8 cellular contexts compared by ENCODE assay signal in genomic region chr7:142323706-142324105, GRCh38.
DNase-seq lines count a peak whose midpoint lies in the region; ATAC-seq and TF ChIP-seq lines count a peak whose summit lies in the region.

No MANE protein-coding gene starts in this region.

- no peak overlapping the region for H3K4me2 ChIP-seq in OCI-LY3 (ENCODE audit: low read length)

- H3K9ac ChIP-seq in OCI-LY3 (ENCODE audit: low read length) (no peak overlapping the region), colonic mucosa (ENCODE audit: low read depth in 2 of 2, low read length in 2 of 2) (no peak overlapping the region)

- H4K20me1 ChIP-seq in OCI-LY3 (ENCODE audit: insufficient read depth, low read length) = no peaks in the 10 kb centered on the region

- H3K9me3 ChIP-seq in OCI-LY3 (ENCODE audit: insufficient read depth, low read length) (no peaks in the 10 kb centered on the region), colonic mucosa (no peaks in the 10 kb centered on the region)

- peak; percentile 30 for DNase-seq in 8988T
- no peak for DNase-seq in GM13977 (ENCODE audit: low spot score)
- DNase-seq in amniotic epithelial cell (ENCODE audit: low read depth) = peak; percentile 18
- DNase-seq in midbrain (lab: John Stamatoyannopoulos, UW) = peak; percentile 79
- no peak for DNase-seq in germinal center (ENCODE audit: low spot score)
- DNase-seq in colonic mucosa = no peak

- H3K27me3 ChIP-seq in OCI-LY3 (ENCODE audit: low read depth, low read length) (peaks cover 28% of the 10 kb centered on the region), colonic mucosa (no peaks in the 10 kb centered on the region)

- H2AFZ ChIP-seq in OCI-LY3 (ENCODE audit: low read depth, low read length) = no peak overlapping the region

- intact Hi-C loops in colonic mucosa (cut with DNase I) = no loop called here

- H3K4me1 ChIP-seq in OCI-LY3 (ENCODE audit: low read length) = no peaks in the 10 kb centered on the region
- no peaks in the 10 kb centered on the region for H3K4me1 ChIP-seq in colonic mucosa

- H3K36me3 ChIP-seq in OCI-LY3 (replicated peaks; ENCODE audit: low read depth, low read length) (no peaks in the 10 kb centered on the region), colonic mucosa (no peaks in the 10 kb centered on the region)

- no peaks in the 10 kb centered on the region for H3K79me2 ChIP-seq in OCI-LY3 (ENCODE audit: low read length)

- H3K27ac ChIP-seq in OCI-LY3 (ENCODE audit: low read length) (no peak overlapping the region), colonic mucosa (no peak overlapping the region)

- H3K4me3 ChIP-seq in OCI-LY3 (ENCODE audit: low read length) (no peak overlapping the region), colonic mucosa (no peak overlapping the region)

- no peak for ATAC-seq in HG03159 (IDR thresholded peaks at IDR 0.05; ENCODE audit: unreplicated experiment)

- in situ Hi-C loops in GM13977 (cut with MboI; ENCODE audit: low pct_unique_long_range_greater_than_20kb, low sequenced_read_pairs, unreplicated experiment) = no loop called here

- TF ChIP-seq CTCF in GM13977 (IDR thresholded peaks at IDR 0.05; ENCODE audit: extremely low read depth, insufficient read depth, missing control alignments) (peak; percentile 46), OCI-LY3 (IDR thresholded peaks at IDR 0.05; ENCODE audit: low read depth, low read length) (peak; percentile 64), colonic mucosa (IDR thresholded peaks at IDR 0.05) (no peak)

Comparison
In these comparisons a context has a peak if more than half of its experiments do, and no peak if none do; other contexts are left out.
1. DNase-seq: peak in 8988T (single experiment), amniotic epithelial cell (single experiment) and midbrain (single experiment); none in GM13977 (single experiment), germinal center (single experiment) and colonic mucosa (single experiment).